8 cellular contexts compared by ENCODE assay signal in genomic region chr3:186806173-186807055, GRCh38. TPM values are rescaled to one million over a fixed set of nuclear protein-coding genes. Genes with fewer than 3 reads are reported as not detected.
DNase-seq lines count a peak whose midpoint lies in the region; ATAC-seq and TF ChIP-seq lines count a peak whose summit lies in the region.

A gene with protein sequence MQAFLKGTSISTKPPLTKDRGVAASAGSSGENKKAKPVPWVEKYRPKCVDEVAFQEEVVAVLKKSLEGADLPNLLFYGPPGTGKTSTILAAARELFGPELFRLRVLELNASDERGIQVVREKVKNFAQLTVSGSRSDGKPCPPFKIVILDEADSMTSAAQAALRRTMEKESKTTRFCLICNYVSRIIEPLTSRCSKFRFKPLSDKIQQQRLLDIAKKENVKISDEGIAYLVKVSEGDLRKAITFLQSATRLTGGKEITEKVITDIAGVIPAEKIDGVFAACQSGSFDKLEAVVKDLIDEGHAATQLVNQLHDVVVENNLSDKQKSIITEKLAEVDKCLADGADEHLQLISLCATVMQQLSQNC (minus strand): TSS chr3:186806482. CDS start chr3:186804713, 1,769 bp downstream.

- TF ChIP-seq RAD21 in IMR-90 (IDR thresholded peaks at IDR 0.05; ENCODE audit: low read length) = no peak

- no peaks in the 10 kb centered on the region for H3K9me3 ChIP-seq in IMR-90 (ENCODE audit: control insufficient read depth, insufficient read depth, low read length)
- no peaks in the 10 kb centered on the region for H3K9me3 ChIP-seq in esophagus (ENCODE audit: control insufficient read depth in 2 of 2, insufficient read depth in 1 of 2, low read depth in 1 of 2, low read length in 1 of 2)
- H3K9me3 ChIP-seq in muscle layer of colon (ENCODE audit: low read length) = no peaks in the 10 kb centered on the region

- peak within 1 kb of the TSS; percentile 63 for H2AK9ac ChIP-seq in IMR-90 (replicated peaks; ENCODE audit: low read depth, low read length, poor library complexity)

- H2AK5ac ChIP-seq in IMR-90 (ENCODE audit: low read depth, low read length) = peak within 1 kb of the TSS; percentile 72

- dilution Hi-C loops in IMR-90 (cut with HindIII; ENCODE audit: low sequenced_read_pairs, unreplicated experiment) = no loop called here

- H3K14ac ChIP-seq in IMR-90 (replicated peaks; ENCODE audit: low read depth, low read length) = peak within 1 kb of the TSS; percentile 94

- H2AFZ ChIP-seq in IMR-90 (replicated peaks; ENCODE audit: low read length, poor library complexity) = peak within 1 kb of the TSS; percentile 92

- CTCF ChIA-PET in IMR-90 (lab: Yijun Ruan, JAX) = interaction anchor here (0.8 kb wide), 1 partner anchor 15 kb away, joined by 3 read pairs; no protein-coding TSS in a partner anchor

- H3K23ac ChIP-seq in IMR-90 (ENCODE audit: low read depth, low read length) = peak within 1 kb of the TSS; percentile 82

- intact Hi-C loops in IMR-90 (cut with micrococcal nuclease) = no loop called here

- POLR2A ChIA-PET in IMR-90 (lab: Charles Lee; ENCODE audit: unreplicated experiment) = interaction anchor here (0.8 kb wide), 1 partner anchor 23 kb away, joined by 3 read pairs; the partner anchor contains the start of gene EIF4A2

- peak within 1 kb of the TSS; percentile 83 for H3K4me2 ChIP-seq in IMR-90 (ENCODE audit: low read depth, low read length)

- H2BK20ac ChIP-seq in IMR-90 (ENCODE audit: low read depth, low read length) = no peak within 1 kb of the TSS

- H3K4me1 ChIP-seq in IMR-90 (ENCODE audit: control insufficient read depth, insufficient read depth, low read length) = no peaks in the 10 kb centered on the region
- H3K4me1 ChIP-seq in esophagus (ENCODE audit: control insufficient read depth in 2 of 2, insufficient read depth in 2 of 2, low read length in 1 of 2) = no peaks in the 10 kb centered on the region
- H3K4me1 ChIP-seq in muscle layer of colon (ENCODE audit: insufficient read depth, low read length) = peaks cover 15% of the 10 kb centered on the region

- 2% methylated on average over 25 of the region's 65 CpGs; no CpG with 5 or more reads in 1 of the 2 experiments for WGBS in IMR-90 (ENCODE audit: extremely low coverage in 2 of 2, insufficient read length in 1 of 2), 2 experiments
- WGBS in esophagus, 2 donors = 0% methylated on average over 65 of the region's 65 CpGs

- no peak for TF ChIP-seq CTCF in IMR-90 (conservative IDR thresholded peaks at IDR 0.05; ENCODE audit: low read depth, low read length)

- H3K4me3 ChIP-seq in IMR-90 (ENCODE audit: insufficient read depth, low read depth, low read length) (peak within 1 kb of the TSS; percentile 59), esophagus (ENCODE audit: low read depth in 1 of 2, low read length in 2 of 2) (peak within 1 kb of the TSS; percentile 81 to 95), muscle layer of colon (ENCODE audit: low read depth in 1 of 2, low read length in 2 of 2) (peak within 1 kb of the TSS; percentile 55 to 97)

- H3K9ac ChIP-seq in IMR-90 (ENCODE audit: low read depth, low read length) (peak within 1 kb of the TSS; percentile 91), muscle layer of colon (ENCODE audit: low read length) (peak within 1 kb of the TSS; percentile 93)

- peak within 1 kb of the TSS; percentile 66; the same call in 1 of the 2 replicates for H3K18ac ChIP-seq in IMR-90 (ENCODE audit: low read depth, low read length)

- peak within 1 kb of the TSS; percentile 71 for H2BK5ac ChIP-seq in IMR-90 (ENCODE audit: low read depth, low read length, poor library complexity, severe bottlenecking)

- H3K27ac ChIP-seq in IMR-90 (ENCODE audit: insufficient read depth, low read length) (peak within 1 kb of the TSS; percentile 87), esophagus (ENCODE audit: low read depth in 2 of 2, low read length in 1 of 2) (peak within 1 kb of the TSS; percentile 71 to 94), muscle layer of colon (ENCODE audit: low read depth, low read length) (peak within 1 kb of the TSS; percentile 38)

- TF ChIP-seq POLR2A in IMR-90 (IDR thresholded peaks at IDR 0.05; ENCODE audit: low read depth, low read length) = no peak

- in situ Hi-C loops in IMR-90 (cut with MboI; ENCODE audit: low sequenced_read_pairs) = loop anchor here (25.0 kb wide), 1 partner anchor 819 kb away; no protein-coding TSS in a partner anchor

- H2BK120ac ChIP-seq in IMR-90 (ENCODE audit: low read depth, low read length) = peak within 1 kb of the TSS; percentile 69

- no peaks in the 10 kb centered on the region for H4K20me1 ChIP-seq in IMR-90 (ENCODE audit: insufficient read depth, low read length)

- no peak within 1 kb of the TSS; the same call in 2 of the 3 replicates for H2BK15ac ChIP-seq in IMR-90 (ENCODE audit: low read depth, low read length)

- peak within 1 kb of the TSS; percentile 90 for H3K56ac ChIP-seq in IMR-90 (ENCODE audit: extremely low read depth, insufficient read depth, low read length)

- ATAC-seq in GM21528 (IDR thresholded peaks at IDR 0.05; ENCODE audit: low FRiP score, unreplicated experiment) (peak; percentile 94), IMR-90 (ENCODE audit: low read depth) (peak; percentile 98)

- BruUV-seq in IMR-90 (replicated peaks; lab: Mats Ljungman, UMichigan) = no TSS peak

- peak within 1 kb of the TSS; percentile 45 for H4K5ac ChIP-seq in IMR-90 (ENCODE audit: low read depth, low read length)

- H4K8ac ChIP-seq in IMR-90 (ENCODE audit: low read depth in 2 of 2, low read length in 2 of 2) = peak within 1 kb of the TSS; percentile 98

- H4K91ac ChIP-seq in IMR-90 (ENCODE audit: insufficient read depth, low read depth, low read length) = peak within 1 kb of the TSS; percentile 95

- 0 out of 2 replicates have a peak, but pooled peaks cover 4% of the 10 kb centered on the region for H3K9me1 ChIP-seq in IMR-90 (ENCODE audit: insufficient read depth, low read length)

- DNase-seq in DMS 273 treated with DMSO at 0.1 percent for 48 hours (lab: John Stamatoyannopoulos, UW) = peak; percentile 74
- DNase-seq in IMR-90 = peak; percentile 60
- peak; percentile 87 for DNase-seq in activated T-cell treated with anti-CD3 and anti-CD28 coated beads, Interleukin-2, amount 50 U/mL, for 1 hour
- DNase-seq in stimulated activated CD8-positive, alpha-beta memory T cell treated with anti-CD3 and anti-CD28 coated beads, Interleukin-7, amount 100 ng/mL, for 24 hours (ENCODE audit: low read depth) = peak; percentile 81

- H3K79me1 ChIP-seq in IMR-90 (ENCODE audit: low read depth in 1 of 2, low read length in 2 of 2) = peaks cover 9 to 25% of the 10 kb centered on the region in 2 experiments

- peak within 1 kb of the TSS; percentile 92 for H3K4ac ChIP-seq in IMR-90 (ENCODE audit: low read depth, low read length)

- H3K27me3 ChIP-seq in IMR-90 (ENCODE audit: control insufficient read depth, insufficient read depth, low read length) (no peaks in the 10 kb centered on the region), esophagus (ENCODE audit: control insufficient read depth in 1 of 2, insufficient read depth in 2 of 2, low read length in 2 of 2) (no peaks in the 10 kb centered on the region), muscle layer of colon (ENCODE audit: control insufficient read depth in 1 of 2, insufficient read depth in 2 of 2, low read length in 2 of 2) (no peaks in the 10 kb centered on the region)

- peaks cover 1% of the 10 kb centered on the region; the same call in 1 of the 2 replicates for H3K36me3 ChIP-seq in IMR-90 (ENCODE audit: control insufficient read depth, insufficient read depth, low read length)
- H3K36me3 ChIP-seq in esophagus (ENCODE audit: control insufficient read depth in 2 of 2, insufficient read depth in 2 of 2, low read length in 1 of 2) = no peaks in the 10 kb centered on the region
- peaks cover 4% of the 10 kb centered on the region for H3K36me3 ChIP-seq in muscle layer of colon (ENCODE audit: insufficient read depth, low read length)

TF ChIP-seq in IMR-90, 13 proteins besides CTCF, POLR2A, EP300 and RAD21 (continues in another document):
- no peak for TF ChIP-seq CHD1 (IDR thresholded peaks at IDR 0.05; ENCODE audit: low read depth, low read length)
- no peak for TF ChIP-seq CEBPB (IDR thresholded peaks at IDR 0.05; ENCODE audit: low read depth, low read length)
- TF ChIP-seq RFX5 (IDR thresholded peaks at IDR 0.05; ENCODE audit: low read depth, low read length) = no peak
- peak; percentile 9 for TF ChIP-seq RCOR1 (IDR thresholded peaks at IDR 0.05; ENCODE audit: insufficient replicate concordance, low read length)
- peak; percentile 16; the same call in 1 of the 2 replicates for TF ChIP-seq MXI1 (IDR thresholded peaks at IDR 0.05; ENCODE audit: borderline replicate concordance, low read depth, low read length)
- no peak for TF ChIP-seq FOS (IDR thresholded peaks at IDR 0.05; ENCODE audit: low read depth, low read length)

TF ChIP-seq in PFSK-1, 5 proteins besides CTCF, POLR2A, EP300 and RAD21 (continues in another document):
- TF ChIP-seq TAF1 (IDR thresholded peaks at IDR 0.05; ENCODE audit: borderline replicate concordance, insufficient read depth, low read length) (0 out of 2 replicates have a peak, but pooled peaks have one; percentile 56), FOXP2 (optimal IDR thresholded peaks at IDR 0.05; ENCODE audit: borderline replicate concordance, extremely low read depth, extremely low read length, insufficient read depth) (no peak), POLR2AphosphoS5 (IDR thresholded peaks at IDR 0.05; ENCODE audit: low read depth, low read length) (peak; percentile 95)

RNA-seq across cellular contexts. Expression of the gene that starts here (rescaled TPM):
- 19.5 and 34.4 TPM in 2 replicates for total RNA-seq in IMR-90 (2012; rRNA removed)
- polyA plus RNA-seq in IMR-90 (2012; rRNA removed) = 21.2 and 27.9 TPM in 2 replicates
- polyA plus RNA-seq in IMR-90 (2012; cell fraction: cytosol; rRNA removed) = 2.6 and 6.5 TPM in 2 replicates
- polyA plus RNA-seq in IMR-90 (2012; cell fraction: nucleus; rRNA removed; ENCODE audit: low replicate concordance) = 4.0 and 15.8 TPM in 2 replicates
- 23.4 TPM for polyA plus RNA-seq in PFSK-1 (2012; ENCODE audit: insufficient read length, low read depth)
- polyA plus RNA-seq in esophagus = 10 to 100 TPM; 17.8 to 18.8 TPM

Comparison
In these comparisons a context has a peak if more than half of its experiments do, and no peak if none do; other contexts are left out.
1. Peak in every context shown above with its lines: DNase-seq, ATAC-seq, H3K4me3 ChIP-seq and H3K27ac ChIP-seq.